Comparison of ENCODE assay signal across 10 cellular contexts in the genomic region with DNA sequence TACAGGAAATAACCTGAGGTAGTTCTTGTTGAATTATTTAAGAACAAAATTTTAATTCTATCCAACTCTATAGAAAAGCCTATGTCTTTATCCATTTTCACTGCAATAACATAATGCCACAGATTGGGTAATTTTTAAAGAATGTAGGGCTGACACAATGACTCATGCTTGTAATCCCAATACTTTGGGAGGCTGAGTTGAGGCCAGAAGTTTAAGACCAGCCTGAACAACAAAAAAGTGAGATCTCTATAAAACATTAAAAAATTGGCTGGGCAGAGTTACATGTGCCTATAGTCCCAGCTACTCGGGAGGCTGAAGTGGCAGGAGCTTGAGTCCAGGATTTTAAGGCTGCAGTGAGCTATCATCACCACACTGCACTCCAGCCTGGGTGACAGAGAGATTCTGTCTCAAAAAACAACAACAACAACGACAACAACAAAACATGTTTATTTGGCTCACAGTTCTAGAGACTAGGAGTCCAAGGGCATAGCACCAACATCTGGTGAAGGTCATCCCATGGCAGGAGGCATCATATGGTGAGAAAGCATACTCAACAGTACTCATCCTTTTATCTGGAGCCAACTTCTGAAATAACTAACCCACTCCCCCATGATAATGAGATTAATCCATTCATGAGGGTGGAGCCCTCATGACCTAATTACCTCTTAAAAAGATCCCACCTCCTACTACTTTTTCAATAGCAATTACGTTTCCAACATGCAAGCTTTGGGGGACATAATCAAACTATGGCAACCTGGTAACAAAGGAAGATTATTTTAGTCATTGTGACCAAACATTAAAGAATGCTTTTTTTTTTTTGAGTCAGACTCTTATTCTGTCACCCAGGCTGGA. TPM values are rescaled to one million over a fixed set of nuclear protein-coding genes. Genes with fewer than 3 reads are reported as not detected.
A peak's percentile ranks its signal among the peaks of the same experiment; 100 is the strongest.
DNase-seq lines count a peak whose midpoint lies in the region; ATAC-seq and TF ChIP-seq lines count a peak whose summit lies in the region.
"Had no signal": no experiment of that assay in that cellular context is flagged by ENCODE, and none has a peak within 500 bp of the region (broad histone marks: within the 10 kb centered on the region; RNA-seq: fewer than 3 reads in every experiment).

No MANE protein-coding gene starts in this region.

- H3K27ac ChIP-seq in Panc1 (ENCODE audit: low read length) (no peak overlapping the region), SJCRH30 (no peak overlapping the region; the same call in 1 of the 2 replicates)
- H3K27ac ChIP-seq: 22Rv1 had no signal

- CTCF ChIA-PET in Panc1 (lab: Charles Lee): interaction anchor here (0.6 kb wide), 1 partner anchor 32 kb away, joined by 4 read pairs; no protein-coding TSS in a partner anchor

- no peaks in the 10 kb centered on the region for H3K36me3 ChIP-seq in Panc1 (ENCODE audit: control insufficient read depth, insufficient read depth, low read length)
- H3K36me3 ChIP-seq in SJCRH30: no peaks in the 10 kb centered on the region

- intact Hi-C loops in Panc1 (cut with micrococcal nuclease; ENCODE audit: unreplicated experiment): no loop called here

- no TSS peak for BruUV-seq in Panc1 (replicated peaks; lab: Mats Ljungman, UMichigan)

- H3K4me1 ChIP-seq in Panc1 (ENCODE audit: control insufficient read depth, insufficient read depth, low read length) (peaks cover 11% of the 10 kb centered on the region), SJCRH30 (peaks cover 47% of the 10 kb centered on the region)

- H3K4me3 ChIP-seq in Panc1 (ENCODE audit: low read depth in 2 of 2, low read length in 2 of 2) (no peak overlapping the region), SJCRH30 (no peak overlapping the region)

- H3K9me3 ChIP-seq in Panc1 (ENCODE audit: control insufficient read depth, insufficient read depth, low read depth, low read length) (no peaks in the 10 kb centered on the region), SJCRH30 (replicated peaks) (no peaks in the 10 kb centered on the region)

- in situ Hi-C loops in Panc1 (cut with HindIII; ENCODE audit: low pct_unique_long_range_greater_than_20kb, low sequenced_read_pairs): no loop called here

- H3K27me3 ChIP-seq in Panc1 (ENCODE audit: control insufficient read depth, insufficient read depth, low read length): no peaks in the 10 kb centered on the region
- H3K27me3 ChIP-seq in SJCRH30: no peaks in the 10 kb centered on the region

- peak; percentile 24 for DNase-seq in DMS 273 (lab: John Stamatoyannopoulos, UW; ENCODE audit: unreplicated experiment)
- no peak for DNase-seq in DMS 273 treated with DMSO at 0.1 percent for 48 hours (lab: John Stamatoyannopoulos, UW)
- no peak for DNase-seq in Panc1 (ENCODE audit: low read depth, low spot score)
- DNase-seq in fibroblast of gingiva (ENCODE audit: low read depth): peak; percentile 82
- peak; percentile 83 for DNase-seq in stromal cell of bone marrow (ENCODE audit: low read depth)
- no peak for DNase-seq in SJCRH30
- DNase-seq: left colon had no signal

- ATAC-seq in Panc1 (peak; percentile 63; the same call in 1 of the 2 replicates), HG03432 (IDR thresholded peaks at IDR 0.05; ENCODE audit: unreplicated experiment) (no peak), HG03571 (IDR thresholded peaks at IDR 0.05; ENCODE audit: unreplicated experiment) (no peak)
- ATAC-seq: left colon had no signal

- POLR2A ChIA-PET in Panc1 (lab: Charles Lee): no interaction called here

- TF ChIP-seq CTCF in Panc1 (IDR thresholded peaks at IDR 0.05): no peak

RNA-seq across cellular contexts. Expression of gene ABL2, which starts 59.6 kb away (rescaled TPM):
- 38.3 TPM for total RNA-seq in Panc1 (2021; ENCODE audit: unreplicated experiment)
- polyA plus RNA-seq in Panc1 (2012; ENCODE audit: insufficient read length): 7.1 TPM
- 11.5 and 14.5 TPM in 2 replicates for total RNA-seq in SJCRH30 (2014; rRNA removed; shearing (Covaris generic))

Comparison
In these comparisons a context has a peak if more than half of its experiments do, and no peak if none do; other contexts are left out.
1. DNase-seq: peak in DMS 273 (single experiment), fibroblast of gingiva (single experiment) and stromal cell of bone marrow (single experiment); none in DMS 273 treated with DMSO at 0.1 percent for 48 hours (single experiment), Panc1 (single experiment) and SJCRH30 (0 of 2).